Comparison of ENCODE assay signal across 11 cellular contexts in genomic region chr1:109391161-109391556, GRCh38. TPM values are rescaled to one million over a fixed set of nuclear protein-coding genes. Genes with fewer than 3 reads are reported as not detected.
A peak's percentile ranks its signal among the peaks of the same experiment; 100 is the strongest.
DNase-seq lines count a peak whose midpoint lies in the region; ATAC-seq, FAIRE-seq and TF ChIP-seq lines count a peak whose summit lies in the region.
"Had no signal": no experiment of that assay in that cellular context is flagged by ENCODE, and none has a peak within 500 bp of the region (broad histone marks: within the 10 kb centered on the region; RNA-seq: fewer than 3 reads in every experiment).

No MANE protein-coding gene starts in this region.

- peaks cover 35% of the 10 kb centered on the region; the same call in 1 of the 2 replicates for H3F3A ChIP-seq in GM23248 (ENCODE audit: insufficient read depth)

- in situ Hi-C loops in GM23248 (cut with MboI) = no loop called here
- in situ Hi-C loops in GM12878 (cut with MboI) = no loop called here

- WGBS in GM23248 (ENCODE audit: low coverage in 1 of 2, low lambda C conversion rate in 2 of 2, missing lambda C conversion rate in 2 of 2), 2 experiments = 4% methylated on average over 3 of the region's 3 CpGs
- 0% methylated on average over 3 of the region's 3 CpGs for WGBS in GM12878 (ENCODE audit: insufficient coverage, insufficient replicate concordance, low lambda C conversion rate, missing lambda C conversion rate)
- 80% methylated on average over 3 of the region's 3 CpGs for WGBS in hepatocyte (ENCODE audit: low lambda C conversion rate, missing lambda C conversion rate)
- 27 to 57% (median 45%) methylated on average over 3 of the region's 3 CpGs for WGBS in stomach, 5 donors

- H3K4me1 ChIP-seq in GM23248 (ENCODE audit: insufficient read depth) = peaks cover 39% of the 10 kb centered on the region
- H3K4me1 ChIP-seq in GM12878 (ENCODE audit: control insufficient read depth, insufficient read depth, low read length) = peaks cover 27% of the 10 kb centered on the region
- H3K4me1 ChIP-seq in hepatocyte (ENCODE audit: insufficient read depth) = peaks cover 25% of the 10 kb centered on the region
- H3K4me1 ChIP-seq in stomach = peaks cover 39 to 97% (median 83%) of the 10 kb centered on the region in 4 donors

- no peak for TF ChIP-seq CTCF in GM12878 (IDR thresholded peaks at IDR 0.05 in 2 of 3, conservative IDR thresholded peaks at IDR 0.05 in 1 of 3; ENCODE audit: control insufficient read depth in 2 of 3, extremely low read depth in 1 of 3, insufficient read depth in 1 of 3, low read depth in 3 of 3, low read length in 3 of 3)
- TF ChIP-seq CTCF in hepatocyte (IDR thresholded peaks at IDR 0.05; ENCODE audit: poor library complexity) = no peak
- no peak for TF ChIP-seq CTCF in stomach (IDR thresholded peaks at IDR 0.05)

- no peaks in the 10 kb centered on the region for H3K9me3 Mint-ChIP-seq in activated naive CD8-positive, alpha-beta T cell treated with anti-CD3 and anti-CD28 coated beads, Interleukin-2, amount 50 U/mL, for 24 hours

- H3K27me3 Mint-ChIP-seq in activated naive CD8-positive, alpha-beta T cell treated with anti-CD3 and anti-CD28 coated beads, Interleukin-2, amount 50 U/mL, for 24 hours = peaks cover 40% of the 10 kb centered on the region

- H3K36me3 ChIP-seq in GM23248 (ENCODE audit: low read depth) (no peaks in the 10 kb centered on the region), GM12878 (ENCODE audit: control insufficient read depth in 2 of 2, insufficient read depth in 2 of 2, low read length in 1 of 2) (no peaks in the 10 kb centered on the region), hepatocyte (replicated peaks; ENCODE audit: insufficient read depth, low read depth) (no peaks in the 10 kb centered on the region), stomach (no peaks in the 10 kb centered on the region)

- peaks cover 17% of the 10 kb centered on the region for H3K79me2 ChIP-seq in GM23248 (ENCODE audit: insufficient read depth)
- no peaks in the 10 kb centered on the region for H3K79me2 ChIP-seq in GM12878 (ENCODE audit: control insufficient read depth, insufficient read depth, low read length)
- H3K79me2 ChIP-seq in hepatocyte = peaks cover 88% of the 10 kb centered on the region

- H3K27ac Mint-ChIP-seq in activated naive CD8-positive, alpha-beta T cell treated with anti-CD3 and anti-CD28 coated beads, Interleukin-2, amount 50 U/mL, for 24 hours = no peak overlapping the region
- H3K27ac Mint-ChIP-seq: activated naive CD8-positive, alpha-beta T cell had no signal

- TF ChIP-seq EP300 in GM12878 (IDR thresholded peaks at IDR 0.05; ENCODE audit: borderline replicate concordance in 1 of 2, control insufficient read depth in 1 of 2, low read depth in 2 of 2, low read length in 2 of 2) = no peak
- TF ChIP-seq EP300 in stomach (IDR thresholded peaks at IDR 0.05) = no peak

- peak overlapping the region; percentile 88 for H2AFZ ChIP-seq in GM23248
- no peak overlapping the region for H2AFZ ChIP-seq in GM12878 (ENCODE audit: control insufficient read depth, low read depth, low read length)
- no peak overlapping the region for H2AFZ ChIP-seq in hepatocyte

- no peak overlapping the region for H3K4me3 Mint-ChIP-seq in activated naive CD8-positive, alpha-beta T cell treated with anti-CD3 and anti-CD28 coated beads, Interleukin-2, amount 50 U/mL, for 24 hours
- H3K4me3 Mint-ChIP-seq: activated naive CD8-positive, alpha-beta T cell had no signal

- BruUV-seq in GM12878 (replicated peaks; lab: Mats Ljungman, UMichigan) = no TSS peak

- H4K20me1 ChIP-seq in GM23248 (ENCODE audit: insufficient read depth) (no peaks in the 10 kb centered on the region), GM12878 (ENCODE audit: control insufficient read depth, insufficient read depth) (no peaks in the 10 kb centered on the region), hepatocyte (ENCODE audit: insufficient read depth, poor library complexity, severe bottlenecking) (no peaks in the 10 kb centered on the region)

- H3K4me1 Mint-ChIP-seq in activated naive CD8-positive, alpha-beta T cell treated with anti-CD3 and anti-CD28 coated beads, Interleukin-2, amount 50 U/mL, for 24 hours = peaks cover 8% of the 10 kb centered on the region

- RAD21 ChIA-PET in GM12878 (lab: Charles Lee; ENCODE audit: unreplicated experiment) = interaction anchor here (0.8 to 2.3 kb wide), 7 partner anchors 10 to 142 kb away, joined by 3 to 8 read pairs (median 4); partner anchors contain the start of gene PSRC1

- H3K27me3 ChIP-seq in GM23248 (replicated peaks; ENCODE audit: insufficient read depth) (no peaks in the 10 kb centered on the region), GM12878 (replicated peaks in 1 of 2; ENCODE audit: control insufficient read depth in 2 of 2, insufficient read depth in 2 of 2, low read length in 1 of 2) (peaks cover under 1 to 1% of the 10 kb centered on the region in 2 experiments; a peak in 2 of 4 replicates), hepatocyte (no peaks in the 10 kb centered on the region), stomach (no peaks in the 10 kb centered on the region)

- H3K36me3 Mint-ChIP-seq in activated naive CD8-positive, alpha-beta T cell treated with anti-CD3 and anti-CD28 coated beads, Interleukin-2, amount 50 U/mL, for 24 hours (ENCODE audit: low read depth) = no peaks in the 10 kb centered on the region
- H3K36me3 Mint-ChIP-seq: activated naive CD8-positive, alpha-beta T cell had no signal

- POLR2A ChIA-PET in GM12878 (lab: Charles Lee) = interaction anchor here (1.0 to 1.2 kb wide), 3 partner anchors 12 to 291 kb away, joined by 3 read pairs; partner anchors contain the start of gene SARS1

- ATAC-seq in GM12878 = no peak
- no peak for ATAC-seq in activated naive CD8-positive, alpha-beta T cell treated with anti-CD3 and anti-CD28 coated beads, Interleukin-2, amount 50 U/mL, for 24 hours

- CTCF ChIA-PET in GM12878 (lab: Yijun Ruan, JAX) = interaction anchor here (0.7 to 4.4 kb wide), 10 partner anchors 9 to 190 kb away, joined by 3 to 33 read pairs (median 5); partner anchors contain the start of genes GNAI3 and PSRC1

- H3K27ac ChIP-seq in GM23248 (peak overlapping the region; percentile 61), GM12878 (ENCODE audit: control insufficient read depth, insufficient read depth) (peak overlapping the region; percentile 63), hepatocyte (peak overlapping the region; percentile 87), stomach (peak overlapping the region in 4 of 5 donors; percentile 84 to 90 (median 88))

- no peaks in the 10 kb centered on the region for H3K9me3 ChIP-seq in GM23248 (ENCODE audit: low read depth)
- no peaks in the 10 kb centered on the region for H3K9me3 ChIP-seq in GM12878 (replicated peaks; ENCODE audit: control insufficient read depth, insufficient read depth, low read length)
- no peaks in the 10 kb centered on the region for H3K9me3 ChIP-seq in hepatocyte (ENCODE audit: low read depth)
- H3K9me3 ChIP-seq in stomach = no peaks in the 10 kb centered on the region

- no peak for FAIRE-seq in GM12878 (lab: Jason Lieb, UNC)

- SMC1A ChIA-PET in GM12878 (lab: Charles Lee; ENCODE audit: uncharacterized antibody, unreplicated experiment) = interaction anchor here (0.7 to 1.8 kb wide), 5 partner anchors 12 to 142 kb away, joined by 3 to 7 read pairs (median 3); no protein-coding TSS in a partner anchor

- H3K9ac ChIP-seq in GM23248 (peak overlapping the region; percentile 68), GM12878 (ENCODE audit: control insufficient read depth, insufficient read depth, low read length) (peak overlapping the region; percentile 38; the same call in 1 of the 2 replicates)

- TF ChIP-seq POLR2A in GM12878 (IDR thresholded peaks at IDR 0.05; ENCODE audit: low read depth, low read length) (no peak), stomach (IDR thresholded peaks at IDR 0.05) (no peak)

- no peaks in the 10 kb centered on the region for H3K9me2 ChIP-seq in GM23248 (ENCODE audit: insufficient read depth)
- H3K9me2 ChIP-seq in hepatocyte (replicated peaks; ENCODE audit: insufficient read depth) = no peaks in the 10 kb centered on the region

- intact Hi-C loops in GM12878 (cut with micrococcal nuclease; ENCODE audit: unreplicated experiment) (loop anchor here (10.0 kb wide), 1 partner anchor 276 kb away; the partner anchor contains the start of gene ELAPOR1), stomach (cut with DNase I; ENCODE audit: low total_unique reads) (no loop called here)

- H3K4me2 ChIP-seq in GM23248 (ENCODE audit: unreplicated experiment) = peak overlapping the region; percentile 82
- H3K4me2 ChIP-seq in GM12878 (ENCODE audit: control insufficient read depth, insufficient read depth) = peak overlapping the region; percentile 85
- peak overlapping the region; percentile 68 for H3K4me2 ChIP-seq in hepatocyte

- peak; percentile 71 for DNase-seq in GM23248
- DNase-seq in GM12878 (ENCODE audit: low read depth, low spot score) = no peak
- DNase-seq in hepatocyte (ENCODE audit: low spot score) = no peak
- no peak for DNase-seq in stomach
- no peak for DNase-seq in occipital lobe (lab: John Stamatoyannopoulos, UW)
- DNase-seq in activated naive CD8-positive, alpha-beta T cell treated with anti-CD3 and anti-CD28 coated beads, Interleukin-2, amount 50 U/mL, for 24 hours = no peak
- DNase-seq in NCI-H526 (lab: John Stamatoyannopoulos, UW) = no peak
- no peak for DNase-seq in NCI-H345 treated with DMSO at 0.1 percent for 48 hours (lab: John Stamatoyannopoulos, UW; ENCODE audit: unreplicated experiment)
- DNase-seq: activated CD4-positive, CD25-positive, alpha-beta regulatory T cell treated with anti-CD3 and anti-CD28 coated beads, Interleukin-2, amount 50 U/mL, for 72 hours; COR-L47 had no signal

- no peak for TF ChIP-seq RAD21 in GM12878 (IDR thresholded peaks at IDR 0.05; ENCODE audit: insufficient read depth, low read depth, low read length)

- H3K4me3 ChIP-seq in GM23248 = peak overlapping the region; percentile 60
- H3K4me3 ChIP-seq in GM12878 = peak overlapping the region; percentile 26
- H3K4me3 ChIP-seq in hepatocyte = no peak overlapping the region
- H3K4me3 ChIP-seq in stomach = no peak overlapping the region

RNA-seq across cellular contexts. Expression of gene SORT1, which starts 6.6 kb away (rescaled TPM):
- 8.4 and 11.8 TPM in 2 replicates for total RNA-seq in GM23248 (2014; rRNA removed; shearing (Covaris generic))
- polyA plus RNA-seq in GM23248 (2016; fragmentation: Nextera tagmentation; extraction: Ambion mirVana) (6.7 and 7.1 TPM in 2 replicates), GM12878 (2011; rRNA removed) (0.33 and 0.62 TPM in 2 replicates), GM12878 (2014; fragmentation: Illumina TruSeq; extraction: Trizol) (0.16 and 0.59 TPM in 2 replicates), GM12878 (2014; fragmentation: Nextera tagmentation; extraction: Ambion mirVana) (under 1 TPM; 0.06 to 0.16 TPM), GM12878 (2014; rRNA removed) (0.39 and 0.42 TPM in 2 replicates), GM12878 (2016; fragmentation: Nextera tagmentation; extraction: Ambion mirVana) (1 to 10 TPM in 1 of 2 experiments, not detected in 1; 1.9 TPM), hepatocyte (34.4 and 43.7 TPM in 2 replicates), stomach (10 to 100 TPM in 2 of 3 donors, 1 to 10 TPM in 1; 4.6 to 12.6 (median 10.5) TPM)
- 2.6 and 2.9 TPM in 2 replicates for total RNA-seq in GM12878 (2013; cell fraction: nucleolus; rRNA removed)
- total RNA-seq in GM12878 (2014; rRNA removed) (0.27 and 0.28 TPM in 2 replicates), GM12878 (2014; rRNA removed; fragmentation: Illumina TruSeq; extraction: Trizol) (0.18 and 0.23 TPM in 2 replicates), GM12878 (2021) (1.2 and 1.4 TPM in 2 replicates), hepatocyte (59.3 and 66.3 TPM in 2 replicates), stomach (100 to 1,000 TPM in 1 of 5 donors, 10 to 100 TPM in 4; 35.3 to 481 (median 48.1) TPM), occipital lobe (48.2 TPM)
- polyA plus RNA-seq in GM12878 (2011; ENCODE audit: low read depth) = 0.77 TPM
- 0.30 and 0.33 TPM in 2 replicates for polyA plus RNA-seq in GM12878 (2011; cell fraction: cytosol; rRNA removed)
- polyA plus RNA-seq in GM12878 (2011; cell fraction: nucleus; rRNA removed) = 0.25 and 0.53 TPM in 2 replicates
- polyA plus RNA-seq in GM12878 (2012) = 1.2 TPM in 2 replicates
- 1.4 and 1.6 TPM in 2 replicates for polyA minus RNA-seq in GM12878 (2011; rRNA and poly(A)+ RNA removed)
- polyA minus RNA-seq in GM12878 (2011; cell fraction: cytosol; rRNA and poly(A)+ RNA removed) = 1.1 and 2.6 TPM in 2 replicates
- 0.36 and 2.6 TPM in 2 replicates for polyA minus RNA-seq in GM12878 (2011; cell fraction: nucleus; rRNA and poly(A)+ RNA removed)

RNA-seq across cellular contexts. Expression of gene PSMA5, which starts 35.1 kb away (rescaled TPM):
- total RNA-seq in GM23248 (2014; rRNA removed; shearing (Covaris generic)) = 38.8 and 53.7 TPM in 2 replicates
- polyA plus RNA-seq in GM23248 (2016; fragmentation: Nextera tagmentation; extraction: Ambion mirVana) (89.7 and 94.5 TPM in 2 replicates), GM12878 (2011; rRNA removed) (203 and 210 TPM in 2 replicates), GM12878 (2014; fragmentation: Illumina TruSeq; extraction: Trizol) (146 and 154 TPM in 2 replicates), GM12878 (2014; fragmentation: Nextera tagmentation; extraction: Ambion mirVana) (100 to 1,000 TPM; 267 to 271 TPM), GM12878 (2014; rRNA removed) (124 and 141 TPM in 2 replicates), GM12878 (2016; fragmentation: Nextera tagmentation; extraction: Ambion mirVana) (100 to 1,000 TPM; 235 to 250 TPM), hepatocyte (83.1 and 90.1 TPM in 2 replicates), stomach (10 to 100 TPM; 44.7 to 84.2 (median 50.6) TPM)
- 44.7 and 51.5 TPM in 2 replicates for total RNA-seq in GM12878 (2013; cell fraction: nucleolus; rRNA removed)
- total RNA-seq in GM12878 (2014; rRNA removed) (58.7 and 68.4 TPM in 2 replicates), GM12878 (2014; rRNA removed; fragmentation: Illumina TruSeq; extraction: Trizol) (89.3 and 96.9 TPM in 2 replicates), GM12878 (2021) (166 and 170 TPM in 2 replicates), hepatocyte (50.5 and 64.4 TPM in 2 replicates), stomach (10 to 100 TPM in 3 of 5 donors, 1 to 10 TPM in 2; 5.3 to 39.3 (median 11.3) TPM), occipital lobe (34.6 TPM)
- 70.3 TPM for polyA plus RNA-seq in GM12878 (2011; ENCODE audit: low read depth)
- polyA plus RNA-seq in GM12878 (2011; cell fraction: cytosol; rRNA removed) = 138 and 147 TPM in 2 replicates
- polyA plus RNA-seq in GM12878 (2011; cell fraction: nucleus; rRNA removed) = 80.0 and 90.5 TPM in 2 replicates
- polyA plus RNA-seq in GM12878 (2012) = 98.8 and 101 TPM in 2 replicates
- polyA minus RNA-seq in GM12878 (2011; rRNA and poly(A)+ RNA removed) = 119 and 123 TPM in 2 replicates
- polyA minus RNA-seq in GM12878 (2011; cell fraction: cytosol; rRNA and poly(A)+ RNA removed) = 49.6 and 52.4 TPM in 2 replicates
- polyA minus RNA-seq in GM12878 (2011; cell fraction: nucleus; rRNA and poly(A)+ RNA removed) = 24.2 and 33.5 TPM in 2 replicates

Comparison
In these comparisons a context has a peak if more than half of its experiments do, and no peak if none do; other contexts are left out.
1. H3K4me3 ChIP-seq: peak in GM23248 (single experiment) and GM12878 (single experiment); none in hepatocyte (single experiment) and stomach (0 of 4).
2. Peak in every context shown above with its lines, with median percentiles within 50 percentile points of each other: H3K27ac ChIP-seq and H3K4me2 ChIP-seq.